In genomic region chr4:24417206-24417605, GRCh38 we compare ENCODE assay signal across 22 cellular contexts.
"Had no signal": no experiment of that assay in that cellular context is flagged by ENCODE, and none has a peak within 500 bp of the region (broad histone marks: within the 10 kb centered on the region; RNA-seq: fewer than 3 reads in every experiment).

No MANE protein-coding gene starts in this region.

- H3K4me3 ChIP-seq: ascending aorta, lower lobe of right lung, neural progenitor cell, suprapubic skin, tibial nerve had no signal

- H3K9ac ChIP-seq: neural progenitor cell had no signal

- H3K9me3 ChIP-seq: ascending aorta, lower lobe of right lung, suprapubic skin, tibial nerve had no signal

- H3K27ac ChIP-seq: ascending aorta, brain microvascular endothelial cell, lower lobe of right lung, neural progenitor cell, suprapubic skin, tibial nerve, WERI-Rb-1 had no signal

- ATAC-seq: activated CD8-positive, alpha-beta T cell treated with anti-CD3 and anti-CD28 coated beads, Interleukin-2, amount 10 ng/mL, durations not matched to agents 7 days and 5 days; esophagus mucosa; lower lobe of right lung; naive thymus-derived CD4-positive, alpha-beta T cell; T-cell had no signal

- H3K27ac Mint-ChIP-seq: activated CD8-positive, alpha-beta T cell treated with anti-CD3 and anti-CD28 coated beads, Interleukin-2, amount 10 ng/mL, durations not matched to agents 7 days and 5 days; naive thymus-derived CD4-positive, alpha-beta T cell; neural progenitor cell; stimulated activated naive CD8-positive, alpha-beta T cell treated with anti-CD3 and anti-CD28 coated beads, Interleukin-15, Interleukin-2, amounts not matched to agents 100 ng/mL and 50 ng/mL, for 24 hours; T-cell had no signal

- H3K36me3 Mint-ChIP-seq: activated naive CD4-positive, alpha-beta T cell treated with anti-CD3 and anti-CD28 coated beads, Interleukin-2, amount 50 U/mL, for 24 hours; naive thymus-derived CD4-positive, alpha-beta T cell; neural progenitor cell; T-cell had no signal

- H3K4me2 ChIP-seq: neural progenitor cell had no signal

- H3K36me3 ChIP-seq: ascending aorta, brain microvascular endothelial cell, lower lobe of right lung, neural progenitor cell, suprapubic skin, tibial nerve, WERI-Rb-1 had no signal

- H2AFZ ChIP-seq: neural progenitor cell had no signal

- DNase-seq: activated CD4-positive, alpha-beta T cell treated with anti-CD3 and anti-CD28 coated beads for 1 hour; activated CD4-positive, alpha-beta T cell treated with anti-CD3 and anti-CD28 coated beads, Interleukin-2, amount 50 U/mL, for 1 hour; activated CD8-positive, alpha-beta T cell treated with anti-CD3 and anti-CD28 coated beads, Interleukin-2, amount 10 ng/mL, durations not matched to agents 7 days and 5 days; activated gamma-delta T cell treated with Interleukin-2 at 50 U/mL for 16 hours; activated T-cell treated with anti-CD3 and anti-CD28 coated beads, Interleukin-2, amount 50 U/mL, for 1 hour; brain microvascular endothelial cell; effector memory CD4-positive, alpha-beta T cell; kidney; lower lobe of right lung; naive thymus-derived CD4-positive, alpha-beta T cell; stimulated activated CD4-positive, alpha-beta T cell treated with anti-CD3 and anti-CD28 coated beads, Interleukin-12 subunit alpha, Interleukin-12 subunit beta, amount 100 ng/mL, for 4 hours; stimulated activated CD4-positive, alpha-beta T cell treated with anti-CD3 and anti-CD28 coated beads, Interleukin-4, amount 100 ng/mL, for 4 hours; T-cell; WERI-Rb-1 had no signal

- H3K4me3 Mint-ChIP-seq: activated CD8-positive, alpha-beta T cell treated with anti-CD3 and anti-CD28 coated beads, Interleukin-2, amount 10 ng/mL, durations not matched to agents 7 days and 5 days; activated naive CD4-positive, alpha-beta T cell treated with anti-CD3 and anti-CD28 coated beads, Interleukin-2, amount 50 U/mL, for 24 hours; central memory CD8-positive, alpha-beta T cell; naive thymus-derived CD4-positive, alpha-beta T cell; neural progenitor cell; stimulated activated naive CD8-positive, alpha-beta T cell treated with anti-CD3 and anti-CD28 coated beads, Interleukin-15, Interleukin-2, amounts not matched to agents 100 ng/mL and 50 ng/mL, for 24 hours; T-cell had no signal

- H3K4me1 ChIP-seq: ascending aorta, lower lobe of right lung, suprapubic skin had no signal

- H3K27me3 ChIP-seq: ascending aorta, brain microvascular endothelial cell, neural progenitor cell, suprapubic skin, tibial nerve had no signal

- H3K9me3 Mint-ChIP-seq: activated naive CD4-positive, alpha-beta T cell treated with anti-CD3 and anti-CD28 coated beads, Interleukin-2, amount 50 U/mL, for 24 hours; central memory CD8-positive, alpha-beta T cell; neural progenitor cell; stimulated activated naive CD8-positive, alpha-beta T cell treated with anti-CD3 and anti-CD28 coated beads, Interleukin-15, Interleukin-2, amounts not matched to agents 100 ng/mL and 50 ng/mL, for 24 hours; T-cell had no signal
